Comparison of ENCODE assay signal across 6 cellular contexts in genomic region chr20:51900443-51900842, GRCh38.
"Had no signal": no experiment of that assay in that cellular context is flagged by ENCODE, and none has a peak within 500 bp of the region (broad histone marks: within the 10 kb centered on the region; RNA-seq: fewer than 3 reads in every experiment).

No MANE protein-coding gene starts in this region.

- H3K9ac ChIP-seq: GM23248 had no signal

- H3K36me3 ChIP-seq: HAP-1 had no signal

- DNase-seq: GM23248, GOT3, KG1 had no signal

- H3K27ac Mint-ChIP-seq: IgD-negative memory B cell had no signal

- H3K27ac ChIP-seq: GM23248, HL-60 had no signal

- H3K36me3 Mint-ChIP-seq: IgD-negative memory B cell had no signal

- H2AFZ ChIP-seq: GM23248 had no signal

- H3K9me3 ChIP-seq: HAP-1 had no signal

- H3K4me3 ChIP-seq: GM23248, HAP-1 had no signal

- H3K4me1 Mint-ChIP-seq: IgD-negative memory B cell had no signal
